Comparison of ENCODE assay signal across 8 cellular contexts in genomic region chr6:129766959-129767728, GRCh38. TPM values are rescaled to one million over a fixed set of nuclear protein-coding genes. Genes with fewer than 3 reads are reported as not detected.
DNase-seq lines count a peak whose midpoint lies in the region; ATAC-seq, FAIRE-seq and TF ChIP-seq lines count a peak whose summit lies in the region.

No MANE protein-coding gene starts in this region.

- no peak for FAIRE-seq in RCC 7860 (lab: Jason Lieb, UNC)

- POLR2A ChIA-PET in BJ (lab: Charles Lee), result no interaction called here

- ATAC-seq in GM19467 (IDR thresholded peaks at IDR 0.05; ENCODE audit: unreplicated experiment) (peak; percentile 85), HG03571 (IDR thresholded peaks at IDR 0.05; ENCODE audit: unreplicated experiment) (peak; percentile 87)

- no peak for TF ChIP-seq CTCF in BJ (IDR thresholded peaks at IDR 0.05; ENCODE audit: insufficient read depth, low read depth, low read length)

- intact Hi-C loops in head of caudate nucleus (cut with DNase I), result no loop called here
- intact Hi-C loops in posterior vena cava (cut with DNase I), result loop anchor here in 1 of 2 donors (10.0 kb wide), 1 partner anchor 1318 kb away; no protein-coding TSS in a partner anchor

- no peaks in the 10 kb centered on the region for H3K36me3 ChIP-seq in BJ (ENCODE audit: control insufficient read depth, insufficient read depth, low read length)

- DNase-seq in BJ (ENCODE audit: low read depth) (no peak), RCC 7860 (ENCODE audit: low spot score) (peak; percentile 40), activated gamma-delta T cell treated with Interleukin-2 at 50 U/mL for 16 hours (peak; percentile 41), head of caudate nucleus (peak; percentile 26 to 78 (median 57)), posterior vena cava (ENCODE audit: low spot score) (peak; percentile 80), OCI-M2 (lab: John Stamatoyannopoulos, UW; ENCODE audit: unreplicated experiment) (no peak)

- H3K4me3 ChIP-seq in BJ (ENCODE audit: low read depth, low read length), result peak overlapping the region; percentile 35

- CTCF ChIA-PET in BJ (lab: Yijun Ruan, JAX), result interaction anchor here (1.1 to 6.2 kb wide), 4 partner anchors 9 to 293 kb away, joined by 3 to 60 read pairs (median 7); no protein-coding TSS in a partner anchor

- H3K27me3 ChIP-seq in BJ (ENCODE audit: control insufficient read depth, insufficient read depth, low read length), result 0 out of 2 replicates have a peak, but pooled peaks cover 5% of the 10 kb centered on the region

RNA-seq across cellular contexts. Expression of gene ARHGAP18, which starts 57.2 kb away (rescaled TPM):
- 9.8 and 15.9 TPM in 2 replicates for polyA plus RNA-seq in BJ (2011; rRNA removed)
- polyA minus RNA-seq in BJ (2011; rRNA and poly(A)+ RNA removed), result 15.4 and 22.8 TPM in 2 replicates
- total RNA-seq in posterior vena cava, result 10 to 100 TPM; 13.7 to 18.7 TPM

Comparison
In these comparisons a context has a peak if more than half of its experiments do, and no peak if none do; other contexts are left out.
1. DNase-seq: peak in RCC 7860 (single experiment), activated gamma-delta T cell treated with Interleukin-2 at 50 U/mL for 16 hours (single experiment), head of caudate nucleus (42 of 42) and posterior vena cava (single experiment); none in BJ (single experiment) and OCI-M2 (single experiment).